Comparison of ENCODE assay signal across 24 cellular contexts in the genomic region with DNA sequence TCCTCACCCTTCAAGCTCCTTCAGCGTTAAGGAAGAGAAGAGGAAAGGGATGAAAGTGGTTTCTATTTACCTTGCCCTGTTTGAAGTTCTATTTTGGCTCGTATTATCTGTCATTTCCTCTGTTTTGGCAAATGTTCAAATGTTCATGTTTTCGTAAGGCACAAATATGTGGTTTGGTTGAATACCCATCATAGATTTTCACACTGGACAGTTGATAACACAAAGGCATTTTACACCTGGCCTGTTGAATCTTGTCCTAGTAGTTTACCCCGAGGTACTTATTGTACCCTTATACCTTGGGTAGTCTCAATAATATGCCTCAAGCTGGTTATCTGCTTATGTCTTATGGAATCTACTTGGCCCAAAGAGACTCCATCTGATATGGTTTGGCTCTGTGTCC.
"Had no signal": no experiment of that assay in that cellular context is flagged by ENCODE, and none has a peak within 500 bp of the region (broad histone marks: within the 10 kb centered on the region; RNA-seq: fewer than 3 reads in every experiment).

No MANE protein-coding gene starts in this region.

- DNase-seq: activated CD4-positive, alpha-beta T cell treated with anti-CD3 and anti-CD28 coated beads for 48 hours; activated CD4-positive, alpha-beta T cell treated with anti-CD3 and anti-CD28 coated beads, Interleukin-2, amount 50 U/mL, for 48 hours; activated CD8-positive, alpha-beta memory T cell treated with anti-CD3 and anti-CD28 coated beads, Interleukin-2, amount 10 ng/mL, durations not matched to agents 7 days and 5 days; activated effector memory CD4-positive, alpha-beta T cell treated with Interleukin-2 at 50 U/mL for 16 hours; activated naive CD4-positive, alpha-beta T cell; activated T-cell treated with anti-CD3 and anti-CD28 coated beads, Interleukin-2, amount 50 U/mL, for 24 hours; aorta; body of pancreas; cerebellar nuclear complex; Karpas-422; NCI-H1105 treated with DMSO at 0.1 percent for 48 hours; NCI-H1436 treated with DMSO at 0.1 percent for 48 hours; NCI-H187; NCI-H2081; NCI-H510A treated with DMSO at 0.1 percent for 48 hours; NCI-H69; RPMI8226; SHP77; SW 1271 had no signal

- H3K9me3 ChIP-seq: body of pancreas, SJSA1 had no signal

- FAIRE-seq: colon had no signal

- H3K27ac ChIP-seq: body of pancreas, SJSA1 had no signal

- H3K36me3 ChIP-seq: SJSA1 had no signal

- H3K4me3 ChIP-seq: body of pancreas, SJSA1 had no signal

- H3K27me3 ChIP-seq: body of pancreas, SJSA1 had no signal

- ATAC-seq: activated CD4-positive, CD25-positive, alpha-beta regulatory T cell treated with anti-CD3 and anti-CD28 coated beads, Interleukin-2, amount 50 U/mL, for 24 hours; activated CD8-positive, alpha-beta memory T cell treated with anti-CD3 and anti-CD28 coated beads, Interleukin-2, amount 10 ng/mL, durations not matched to agents 7 days and 5 days; body of pancreas; Panc1; SK-N-SH treated with all-trans-retinoic acid at 6 μM for 48 hours had no signal

- H3K4me1 ChIP-seq: body of pancreas had no signal
